Comparison of ENCODE assay signal across 15 cellular contexts in the genomic region with DNA sequence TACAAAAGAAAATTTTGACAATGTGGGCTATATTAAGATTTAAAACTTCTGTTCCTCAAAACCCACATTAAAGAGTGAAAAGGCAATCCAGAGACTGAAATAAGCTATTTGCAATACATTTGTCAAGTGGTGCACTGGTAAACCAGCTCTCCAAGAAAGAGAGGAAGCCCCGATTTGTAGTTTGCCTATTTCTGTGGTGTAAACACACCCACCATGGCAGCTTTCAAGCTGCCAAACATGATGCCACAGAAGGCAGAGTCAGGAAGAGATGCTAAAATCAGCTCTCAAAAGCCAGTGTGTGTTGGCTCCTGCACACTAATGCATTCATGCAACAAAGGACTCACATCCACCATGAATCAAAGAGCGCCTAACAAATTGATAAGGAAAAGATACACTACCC. TPM values are rescaled to one million over a fixed set of nuclear protein-coding genes. Genes with fewer than 3 reads are reported as not detected.
DNase-seq lines count a peak whose midpoint lies in the region; ATAC-seq, FAIRE-seq and TF ChIP-seq lines count a peak whose summit lies in the region.
"Had no signal": no experiment of that assay in that cellular context is flagged by ENCODE, and none has a peak within 500 bp of the region (broad histone marks: within the 10 kb centered on the region; RNA-seq: fewer than 3 reads in every experiment).

No MANE protein-coding gene starts in this region.

- no peaks in the 10 kb centered on the region for H3F3A ChIP-seq in GM23338 (replicated peaks; ENCODE audit: low read depth)

- H3K27me3 Mint-ChIP-seq in WTC11 (ENCODE audit: low read depth) = peaks cover 33% of the 10 kb centered on the region
- H3K27me3 Mint-ChIP-seq in GM23338 (ENCODE audit: insufficient read depth, low read depth, poor library complexity) = peaks cover 3% of the 10 kb centered on the region

- no peak overlapping the region for H3K4me3 ChIP-seq in GM23338
- H3K4me3 ChIP-seq: MG63 had no signal

- no peak overlapping the region for H3K4me2 ChIP-seq in GM23338

- no peak overlapping the region for H3K27ac Mint-ChIP-seq in WTC11
- no peak overlapping the region for H3K27ac Mint-ChIP-seq in GM23338

- H3K4me3 Mint-ChIP-seq in WTC11 (no peak overlapping the region), GM23338 (no peak overlapping the region)

- no peaks in the 10 kb centered on the region for H3K27me3 ChIP-seq in GM23338 (ENCODE audit: insufficient read depth)
- H3K27me3 ChIP-seq: MG63 had no signal

- CTCF ChIA-PET in WTC11 (lab: Charles Lee) = no interaction called here

- H3K36me3 ChIP-seq in GM23338 (ENCODE audit: insufficient read depth) = peaks cover under 1% of the 10 kb centered on the region; the same call in 1 of the 2 replicates
- H3K36me3 ChIP-seq: MG63 had no signal

- peaks cover 4% of the 10 kb centered on the region; the same call in 1 of the 2 replicates for H3K9me2 ChIP-seq in GM23338 (ENCODE audit: insufficient read depth)

- H3K36me3 Mint-ChIP-seq in WTC11 (peaks cover 7% of the 10 kb centered on the region), GM23338 (ENCODE audit: low read depth) (peaks cover 9% of the 10 kb centered on the region)

- H3K79me2 ChIP-seq in GM23338 (replicated peaks; ENCODE audit: insufficient read depth) = no peaks in the 10 kb centered on the region

- no peak overlapping the region for H3K27ac ChIP-seq in GM23338 (ENCODE audit: low read depth)

- peak; percentile 24 for FAIRE-seq in GM18507 (lab: Jason Lieb, UNC)
- FAIRE-seq: bronchial epithelial cell, small intestine had no signal

- H3K4me1 Mint-ChIP-seq in WTC11 = peaks cover 31% of the 10 kb centered on the region
- peaks cover 31% of the 10 kb centered on the region for H3K4me1 Mint-ChIP-seq in GM23338

- peaks cover 29% of the 10 kb centered on the region for H3K4me1 ChIP-seq in GM23338 (ENCODE audit: insufficient read depth)

- ATAC-seq in GM21381 (IDR thresholded peaks at IDR 0.05; ENCODE audit: unreplicated experiment) (peak; percentile 22), HG03139 (IDR thresholded peaks at IDR 0.05; ENCODE audit: unreplicated experiment) (peak; percentile 25), WTC11 (no peak), GM23338 (no peak)

- POLR2A ChIA-PET in WTC11 (lab: Charles Lee) = interaction anchor here (0.6 kb wide), 1 partner anchor 137 kb away, joined by 5 read pairs; no protein-coding TSS in a partner anchor

- H4K20me1 ChIP-seq in GM23338 (replicated peaks; ENCODE audit: insufficient read depth) = no peaks in the 10 kb centered on the region

- TF ChIP-seq CTCF in WTC11 (IDR thresholded peaks at IDR 0.05) (no peak), GM23338 (conservative IDR thresholded peaks at IDR 0.05; ENCODE audit: low read depth in 2 of 2) (no peak)

- no peak overlapping the region for H2AFZ ChIP-seq in GM23338

- H3K9me3 Mint-ChIP-seq in WTC11 = peaks cover 19% of the 10 kb centered on the region
- H3K9me3 Mint-ChIP-seq in GM23338 = peaks cover 8% of the 10 kb centered on the region

- DNase-seq in GM18507 (ENCODE audit: extremely low spot score, insufficient read length, low read depth) = no peak
- DNase-seq in central memory CD4-positive, alpha-beta T cell = peak; percentile 35
- no peak for DNase-seq in WTC11 (ENCODE audit: low spot score)
- no peak for DNase-seq in activated gamma-delta T cell (lab: John Stamatoyannopoulos, UW)
- DNase-seq in GM23338 (ENCODE audit: low spot score) = no peak
- DNase-seq in stimulated activated CD4-positive, alpha-beta T cell treated with anti-CD3 and anti-CD28 coated beads, Interleukin-12 subunit alpha, Interleukin-12 subunit beta, amount 100 ng/mL, for 4 hours = no peak
- DNase-seq: activated CD4-positive, CD25-positive, alpha-beta regulatory T cell treated with anti-CD3 and anti-CD28 coated beads, Interleukin-2, amount 50 U/mL, for 72 hours; DMS79; foreskin melanocyte; OCI-M1; small intestine had no signal

TF ChIP-seq in WTC11, 78 proteins besides CTCF, POLR2A, EP300 and RAD21 (continues in another document):
- TF ChIP-seq SMAD4 (CRISPR knock-in tag; IDR thresholded peaks at IDR 0.05) = no peak
- TF ChIP-seq, protein P1, sequence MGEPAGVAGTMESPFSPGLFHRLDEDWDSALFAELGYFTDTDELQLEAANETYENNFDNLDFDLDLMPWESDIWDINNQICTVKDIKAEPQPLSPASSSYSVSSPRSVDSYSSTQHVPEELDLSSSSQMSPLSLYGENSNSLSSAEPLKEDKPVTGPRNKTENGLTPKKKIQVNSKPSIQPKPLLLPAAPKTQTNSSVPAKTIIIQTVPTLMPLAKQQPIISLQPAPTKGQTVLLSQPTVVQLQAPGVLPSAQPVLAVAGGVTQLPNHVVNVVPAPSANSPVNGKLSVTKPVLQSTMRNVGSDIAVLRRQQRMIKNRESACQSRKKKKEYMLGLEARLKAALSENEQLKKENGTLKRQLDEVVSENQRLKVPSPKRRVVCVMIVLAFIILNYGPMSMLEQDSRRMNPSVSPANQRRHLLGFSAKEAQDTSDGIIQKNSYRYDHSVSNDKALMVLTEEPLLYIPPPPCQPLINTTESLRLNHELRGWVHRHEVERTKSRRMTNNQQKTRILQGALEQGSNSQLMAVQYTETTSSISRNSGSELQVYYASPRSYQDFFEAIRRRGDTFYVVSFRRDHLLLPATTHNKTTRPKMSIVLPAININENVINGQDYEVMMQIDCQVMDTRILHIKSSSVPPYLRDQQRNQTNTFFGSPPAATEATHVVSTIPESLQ (CRISPR knock-in tag; IDR thresholded peaks at IDR 0.05) = no peak
- no peak for TF ChIP-seq FOXK1 (CRISPR knock-in tag; IDR thresholded peaks at IDR 0.05)
- TF ChIP-seq, protein P2, sequence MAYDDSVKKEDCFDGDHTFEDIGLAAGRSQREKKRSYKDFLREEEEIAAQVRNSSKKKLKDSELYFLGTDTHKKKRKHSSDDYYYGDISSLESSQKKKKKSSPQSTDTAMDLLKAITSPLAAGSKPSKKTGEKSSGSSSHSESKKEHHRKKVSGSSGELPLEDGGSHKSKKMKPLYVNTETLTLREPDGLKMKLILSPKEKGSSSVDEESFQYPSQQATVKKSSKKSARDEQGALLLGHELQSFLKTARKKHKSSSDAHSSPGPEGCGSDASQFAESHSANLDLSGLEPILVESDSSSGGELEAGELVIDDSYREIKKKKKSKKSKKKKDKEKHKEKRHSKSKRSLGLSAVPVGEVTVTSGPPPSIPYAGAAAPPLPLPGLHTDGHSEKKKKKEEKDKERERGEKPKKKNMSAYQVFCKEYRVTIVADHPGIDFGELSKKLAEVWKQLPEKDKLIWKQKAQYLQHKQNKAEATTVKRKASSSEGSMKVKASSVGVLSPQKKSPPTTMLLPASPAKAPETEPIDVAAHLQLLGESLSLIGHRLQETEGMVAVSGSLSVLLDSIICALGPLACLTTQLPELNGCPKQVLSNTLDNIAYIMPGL (CRISPR knock-in tag; IDR thresholded peaks at IDR 0.05) = no peak

TF ChIP-seq in GM23338, 12 proteins besides CTCF, POLR2A, EP300 and RAD21:
- TF ChIP-seq ZNF331 (CRISPR knock-in tag; IDR thresholded peaks at IDR 0.05; ENCODE audit: low read depth) (no peak), EZH2 (IDR thresholded peaks at IDR 0.05; ENCODE audit: low read depth, unreplicated experiment) (no peak)

RNA-seq across cellular contexts. Expression of a gene that starts 17.5 kb away (rescaled TPM):
- total RNA-seq in WTC11 (2021) = 2.7 to 3.8 TPM (median 3.2 TPM) in 3 replicates
- 6.8 and 7.2 TPM in 2 replicates for total RNA-seq in GM23338 (2014; rRNA removed; shearing (Covaris generic))
- 3.3 and 4.6 TPM in 2 replicates for polyA plus RNA-seq in GM23338 (2016; fragmentation: Nextera tagmentation; extraction: Ambion mirVana)

Comparison
In these comparisons a context has a peak if more than half of its experiments do, and no peak if none do; other contexts are left out.
1. ATAC-seq: peak in GM21381 (single experiment) and HG03139 (single experiment); none in WTC11 (single experiment) and GM23338 (single experiment).